8 cellular contexts compared by ENCODE assay signal in the genomic region with DNA sequence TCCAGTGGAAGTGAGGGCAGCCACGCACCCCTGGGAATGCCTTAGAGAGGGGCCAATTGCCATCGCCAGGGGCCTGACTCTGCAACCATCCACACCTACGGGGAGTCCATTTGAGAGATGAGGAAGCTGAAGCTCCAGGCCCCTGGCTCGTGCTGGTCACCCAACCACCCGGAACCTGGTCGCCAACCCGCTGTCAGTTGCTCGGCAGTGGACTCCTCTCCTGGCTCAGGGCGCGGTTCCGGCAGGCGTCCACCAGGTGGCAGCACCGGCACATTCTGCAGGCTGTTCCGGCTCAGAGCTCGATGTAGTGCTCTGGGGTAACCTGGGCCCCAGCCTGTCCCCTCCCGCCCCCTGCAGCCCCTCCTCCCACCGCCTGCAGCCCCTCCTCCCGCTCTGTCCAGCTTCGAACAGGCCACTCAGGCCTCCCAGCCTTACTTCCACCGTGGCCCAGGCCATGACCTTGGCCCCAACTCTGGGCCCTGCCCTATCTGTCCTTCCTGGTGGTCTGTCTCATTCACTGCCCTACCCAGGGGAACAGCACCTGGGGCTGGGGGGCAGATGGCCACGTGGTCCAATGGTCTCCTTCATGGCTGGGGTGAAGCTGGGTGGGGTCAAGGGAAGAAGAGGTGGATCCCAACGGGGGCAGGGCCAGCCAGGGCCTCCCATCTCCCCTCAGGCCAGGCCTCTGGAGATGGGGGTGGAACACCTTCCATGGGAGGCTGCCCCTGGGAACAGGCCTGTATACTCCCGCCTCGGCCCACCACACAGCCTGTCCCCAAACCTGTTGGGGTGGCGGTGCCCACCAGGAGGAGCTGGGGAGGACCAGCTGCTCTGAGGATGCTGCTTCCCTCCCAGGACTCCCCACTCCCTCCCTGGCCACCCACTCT. TPM values are rescaled to one million over a fixed set of nuclear protein-coding genes. Genes with fewer than 3 reads are reported as not detected.
A peak's percentile ranks its signal among the peaks of the same experiment; 100 is the strongest.
DNase-seq lines count a peak whose midpoint lies in the region; ATAC-seq and TF ChIP-seq lines count a peak whose summit lies in the region.

No MANE protein-coding gene starts in this region.

- no peak overlapping the region for H4K91ac ChIP-seq in neuronal stem cell (ENCODE audit: low read depth, low read length, poor library complexity)

- H2AFZ ChIP-seq in neuronal stem cell (ENCODE audit: low read length) = peak overlapping the region; percentile 56

- no peaks in the 10 kb centered on the region for H3K27me3 Mint-ChIP-seq in CD14-positive monocyte (ENCODE audit: low read depth in 3 of 3)
- no peaks in the 10 kb centered on the region for H3K27me3 Mint-ChIP-seq in activated T-helper 2 cell treated with anti-CD3 and anti-CD28 coated beads, Interferon-gamma antibody, Interleukin-2, Interleukin-4, amounts not matched to agents 10 μg/mL and 5 μg/mL and 100 μg/mL, durations not matched to agents 14 hours and 24 hours and 36 hours (ENCODE audit: low read depth)

- TF ChIP-seq CTCF in CD14-positive monocyte (IDR thresholded peaks at IDR 0.05) (peak; percentile 89), RWPE2 (IDR thresholded peaks at IDR 0.05; ENCODE audit: poor library complexity, severe bottlenecking) (peak; percentile 98), foreskin keratinocyte (conservative IDR thresholded peaks at IDR 0.05) (peak; percentile 87)

- peaks cover 37 to 40% of the 10 kb centered on the region in 2 donors for H3K36me3 Mint-ChIP-seq in CD14-positive monocyte
- peaks cover 41% of the 10 kb centered on the region for H3K36me3 Mint-ChIP-seq in activated T-helper 2 cell treated with anti-CD3 and anti-CD28 coated beads, Interferon-gamma antibody, Interleukin-2, Interleukin-4, amounts not matched to agents 10 μg/mL and 5 μg/mL and 100 μg/mL, durations not matched to agents 14 hours and 24 hours and 36 hours (ENCODE audit: low read depth)

- H3K27me3 ChIP-seq in RWPE2 (ENCODE audit: insufficient read depth, poor library complexity, severe bottlenecking) = no peaks in the 10 kb centered on the region
- H3K27me3 ChIP-seq in foreskin keratinocyte = no peaks in the 10 kb centered on the region
- no peaks in the 10 kb centered on the region for H3K27me3 ChIP-seq in neuronal stem cell (ENCODE audit: control insufficient read depth in 3 of 3, insufficient read depth in 3 of 3, low read depth in 1 of 3, low read length in 3 of 3)

- peak overlapping the region; percentile 38 for H3K23ac ChIP-seq in neuronal stem cell (ENCODE audit: low read depth, low read length, poor library complexity)

- H3K27ac ChIP-seq in KOPT-K1 (ENCODE audit: low read depth, low read length, poor library complexity, severe bottlenecking) = peak overlapping the region; percentile 38
- H3K27ac ChIP-seq in RWPE2 (ENCODE audit: poor library complexity, severe bottlenecking) = no peak overlapping the region
- no peak overlapping the region for H3K27ac ChIP-seq in foreskin keratinocyte
- H3K27ac ChIP-seq in neuronal stem cell (replicated peaks; ENCODE audit: low read length) = no peak overlapping the region

- no peak overlapping the region for H4K8ac ChIP-seq in neuronal stem cell (ENCODE audit: low read depth, low read length)

- no peaks in the 10 kb centered on the region for H3K4me1 ChIP-seq in RWPE2 (ENCODE audit: insufficient read depth, poor library complexity, severe bottlenecking)
- no peaks in the 10 kb centered on the region for H3K4me1 ChIP-seq in foreskin keratinocyte
- peaks cover 5 to 13% of the 10 kb centered on the region in 2 donors for H3K4me1 ChIP-seq in neuronal stem cell (ENCODE audit: control insufficient read depth in 2 of 2, insufficient read depth in 1 of 2, low read depth in 1 of 2, low read length in 2 of 2)

- no peak overlapping the region for H3K14ac ChIP-seq in neuronal stem cell (ENCODE audit: low read length)

- ATAC-seq in GM19463 (IDR thresholded peaks at IDR 0.05; ENCODE audit: unreplicated experiment) = peak; percentile 84
- peak; percentile 87 for ATAC-seq in RWPE2 (ENCODE audit: low read depth)
- peak; percentile 82 for ATAC-seq in foreskin keratinocyte

- no peak overlapping the region for H2BK120ac ChIP-seq in neuronal stem cell (ENCODE audit: low read depth, low read length)

- H2BK15ac ChIP-seq in neuronal stem cell (ENCODE audit: low read length) = no peak overlapping the region

- no peak overlapping the region for H3K4me3 ChIP-seq in RWPE2 (ENCODE audit: severe bottlenecking)
- H3K4me3 ChIP-seq in neuronal stem cell (ENCODE audit: low read length in 2 of 2) = peak overlapping the region in 1 of 2 donors; percentile 30

- H3K9me3 ChIP-seq in KOPT-K1 (ENCODE audit: insufficient read depth, low read length, poor library complexity, severe bottlenecking) (peaks cover 9% of the 10 kb centered on the region), RWPE2 (ENCODE audit: severe bottlenecking) (peaks cover 6% of the 10 kb centered on the region), neuronal stem cell (replicated peaks in 1 of 2; ENCODE audit: control insufficient read depth in 2 of 2, insufficient read depth in 1 of 2, low read depth in 1 of 2, low read length in 2 of 2) (peaks cover 13 to 21% of the 10 kb centered on the region in 2 donors)

- H3K4me2 ChIP-seq in neuronal stem cell (ENCODE audit: insufficient read depth, low read length, poor library complexity, severe bottlenecking) = no peak overlapping the region

- intact Hi-C loops in CD14-positive monocyte (cut with micrococcal nuclease) = loop anchor here (1.0 to 2.0 kb wide), 2 partner anchors 58 kb away; no protein-coding TSS in a partner anchor
- intact Hi-C loops in activated T-helper 2 cell treated with anti-CD3 and anti-CD28 coated beads, Interferon-gamma antibody, Interleukin-2, Interleukin-4, amounts not matched to agents 10 μg/mL and 5 μg/mL and 100 μg/mL, durations not matched to agents 14 hours and 24 hours and 36 hours (cut with micrococcal nuclease) = loop anchor here (1.0 to 5.0 kb wide), 3 partner anchors 16 to 99 kb away; partner anchors contain the start of genes CEP170B and SIVA1

- H3K4me1 Mint-ChIP-seq in CD14-positive monocyte = peaks cover 6% of the 10 kb centered on the region
- H3K4me1 Mint-ChIP-seq in activated T-helper 2 cell treated with anti-CD3 and anti-CD28 coated beads, Interferon-gamma antibody, Interleukin-2, Interleukin-4, amounts not matched to agents 10 μg/mL and 5 μg/mL and 100 μg/mL, durations not matched to agents 14 hours and 24 hours and 36 hours (ENCODE audit: low read depth) = peaks cover 4% of the 10 kb centered on the region

- H3K27ac Mint-ChIP-seq in CD14-positive monocyte = no peak overlapping the region
- H3K27ac Mint-ChIP-seq in activated T-helper 2 cell treated with anti-CD3 and anti-CD28 coated beads, Interferon-gamma antibody, Interleukin-2, Interleukin-4, amounts not matched to agents 10 μg/mL and 5 μg/mL and 100 μg/mL, durations not matched to agents 14 hours and 24 hours and 36 hours = no peak overlapping the region

- H3K9ac ChIP-seq in neuronal stem cell (ENCODE audit: low read depth, low read length, poor library complexity) = peak overlapping the region; percentile 79

- H3K4ac ChIP-seq in neuronal stem cell (ENCODE audit: low read length) = no peak overlapping the region

- H3K9me3 Mint-ChIP-seq in CD14-positive monocyte = peaks cover 2 to 25% (median 10%) of the 10 kb centered on the region in 7 donors
- peaks cover 3% of the 10 kb centered on the region for H3K9me3 Mint-ChIP-seq in activated T-helper 2 cell treated with anti-CD3 and anti-CD28 coated beads, Interferon-gamma antibody, Interleukin-2, Interleukin-4, amounts not matched to agents 10 μg/mL and 5 μg/mL and 100 μg/mL, durations not matched to agents 14 hours and 24 hours and 36 hours

- H2BK5ac ChIP-seq in neuronal stem cell (ENCODE audit: low read length) = no peak overlapping the region

- DNase-seq in CD14-positive monocyte (ENCODE audit: low spot score) (peak; percentile 86), RWPE2 (ENCODE audit: low spot score) (no peak), foreskin keratinocyte (no peak), neuronal stem cell (ENCODE audit: low spot score) (peak; percentile 80), superior temporal gyrus (ENCODE audit: extremely low spot score) (peak; percentile 90)
- DNase-seq in activated T-helper 2 cell treated with anti-CD3 and anti-CD28 coated beads, Interferon-gamma antibody, Interleukin-2, Interleukin-4, amounts not matched to agents 10 μg/mL and 5 μg/mL and 100 μg/mL, durations not matched to agents 14 hours and 24 hours and 36 hours (ENCODE audit: low spot score) = peak; percentile 84

- no peak overlapping the region for H3K4me3 Mint-ChIP-seq in CD14-positive monocyte
- no peak overlapping the region for H3K4me3 Mint-ChIP-seq in activated T-helper 2 cell treated with anti-CD3 and anti-CD28 coated beads, Interferon-gamma antibody, Interleukin-2, Interleukin-4, amounts not matched to agents 10 μg/mL and 5 μg/mL and 100 μg/mL, durations not matched to agents 14 hours and 24 hours and 36 hours (ENCODE audit: low read depth)

- peaks cover 53% of the 10 kb centered on the region for H3K36me3 ChIP-seq in KOPT-K1 (ENCODE audit: insufficient read depth, low read length)
- H3K36me3 ChIP-seq in RWPE2 (ENCODE audit: low read depth) = peaks cover 30% of the 10 kb centered on the region
- H3K36me3 ChIP-seq in neuronal stem cell (replicated peaks in 1 of 2; ENCODE audit: control insufficient read depth in 2 of 2, insufficient read depth in 2 of 2, low read length in 2 of 2) = peaks cover 30 to 47% of the 10 kb centered on the region in 2 donors

- H3K79me1 ChIP-seq in neuronal stem cell (ENCODE audit: low read depth, low read length) = peaks cover 10% of the 10 kb centered on the region

- no peak overlapping the region for H2BK12ac ChIP-seq in neuronal stem cell (ENCODE audit: low read length)

- peak overlapping the region; percentile 90 for H2AK5ac ChIP-seq in neuronal stem cell (ENCODE audit: low read depth, low read length)

- peak overlapping the region; percentile 80 for H3K18ac ChIP-seq in neuronal stem cell (ENCODE audit: low read length)

- no CpG with 5 or more reads among the region's 25 CpGs for WGBS in neuronal stem cell (ENCODE audit: extremely low coverage in 2 of 2, insufficient read length in 2 of 2, insufficient replicate concordance in 1 of 2), 2 donors

RNA-seq across cellular contexts. Expression of gene SIVA1, which starts 15.7 kb away (rescaled TPM):
- polyA plus RNA-seq in CD14-positive monocyte = 100 to 1,000 TPM; 156 to 193 TPM
- 96.0 and 104 TPM in 2 replicates for total RNA-seq in activated T-helper 2 cell treated with anti-CD3 and anti-CD28 coated beads, Interferon-gamma antibody, Interleukin-2, Interleukin-4, amounts not matched to agents 10 μg/mL and 5 μg/mL and 100 μg/mL, durations not matched to agents 14 hours and 24 hours and 36 hours
- 110 and 114 TPM in 2 replicates for total RNA-seq in foreskin keratinocyte
- polyA plus RNA-seq in foreskin keratinocyte = 182 and 190 TPM in 2 replicates
- 109 TPM for polyA plus RNA-seq in neuronal stem cell (2013, experiment 1 of 2)
- polyA plus RNA-seq in neuronal stem cell (2013, experiment 2 of 2) = 114 TPM

RNA-seq across cellular contexts. Expression of gene AKT1, which starts 26.9 kb away (rescaled TPM):
- 10 to 100 TPM in 1 of 2 donors, 1 to 10 TPM in 1; 7.2 to 26.4 TPM for polyA plus RNA-seq in CD14-positive monocyte
- total RNA-seq in activated T-helper 2 cell treated with anti-CD3 and anti-CD28 coated beads, Interferon-gamma antibody, Interleukin-2, Interleukin-4, amounts not matched to agents 10 μg/mL and 5 μg/mL and 100 μg/mL, durations not matched to agents 14 hours and 24 hours and 36 hours = 145 TPM in 2 replicates
- total RNA-seq in foreskin keratinocyte = 147 and 156 TPM in 2 replicates
- polyA plus RNA-seq in foreskin keratinocyte = 113 and 123 TPM in 2 replicates
- 84.4 TPM for polyA plus RNA-seq in neuronal stem cell (2013, experiment 1 of 2)
- polyA plus RNA-seq in neuronal stem cell (2013, experiment 2 of 2) = 82.3 TPM

RNA-seq across cellular contexts. Expression of gene ZBTB42, which starts 32.2 kb away (rescaled TPM):
- under 1 TPM; 0.49 to 0.68 TPM for polyA plus RNA-seq in CD14-positive monocyte
- total RNA-seq in activated T-helper 2 cell treated with anti-CD3 and anti-CD28 coated beads, Interferon-gamma antibody, Interleukin-2, Interleukin-4, amounts not matched to agents 10 μg/mL and 5 μg/mL and 100 μg/mL, durations not matched to agents 14 hours and 24 hours and 36 hours = 5.2 and 5.4 TPM in 2 replicates
- total RNA-seq in foreskin keratinocyte = 2.3 TPM in 2 replicates
- polyA plus RNA-seq in foreskin keratinocyte = 1.8 and 1.9 TPM in 2 replicates
- 0.95 TPM for polyA plus RNA-seq in neuronal stem cell (2013, experiment 1 of 2)
- polyA plus RNA-seq in neuronal stem cell (2013, experiment 2 of 2) = 0.87 TPM

RNA-seq across cellular contexts. Expression of gene ADSS1, which starts 44.7 kb away (rescaled TPM):
- polyA plus RNA-seq in CD14-positive monocyte = under 1 TPM; 0.61 to 0.64 TPM
- total RNA-seq in activated T-helper 2 cell treated with anti-CD3 and anti-CD28 coated beads, Interferon-gamma antibody, Interleukin-2, Interleukin-4, amounts not matched to agents 10 μg/mL and 5 μg/mL and 100 μg/mL, durations not matched to agents 14 hours and 24 hours and 36 hours = 1.1 and 2.4 TPM in 2 replicates
- total RNA-seq in foreskin keratinocyte = 0.63 and 1.2 TPM in 2 replicates
- polyA plus RNA-seq in foreskin keratinocyte = 0.43 and 1.1 TPM in 2 replicates
- polyA plus RNA-seq in neuronal stem cell (2013, experiment 1 of 2) = 23.8 TPM
- polyA plus RNA-seq in neuronal stem cell (2013, experiment 2 of 2) = 21.4 TPM

Comparison
In these comparisons a context has a peak if more than half of its experiments do, and no peak if none do; other contexts are left out.
1. DNase-seq: peak in CD14-positive monocyte (single experiment), activated T-helper 2 cell treated with anti-CD3 and anti-CD28 coated beads, Interferon-gamma antibody, Interleukin-2, Interleukin-4, amounts not matched to agents 10 μg/mL and 5 μg/mL and 100 μg/mL, durations not matched to agents 14 hours and 24 hours and 36 hours (single experiment), neuronal stem cell (single experiment) and superior temporal gyrus (single experiment); none in RWPE2 (single experiment) and foreskin keratinocyte (0 of 2).
2. Peak in every context shown above with its lines, with median percentiles within 50 percentile points of each other: CTCF ChIP-seq and ATAC-seq.